In genomic region chr19:7689165-7689564, GRCh38 we compare ENCODE assay signal across 31 cellular contexts. TPM values are rescaled to one million over a fixed set of nuclear protein-coding genes. Genes with fewer than 3 reads are reported as not detected.
"Had no signal": no experiment of that assay in that cellular context is flagged by ENCODE, and none has a peak within 500 bp of the region (broad histone marks: within the 10 kb centered on the region; RNA-seq: fewer than 3 reads in every experiment).

No MANE protein-coding gene starts in this region.

- H3K9me3 Mint-ChIP-seq: memory B cell, naive B cell, nephron, neural progenitor cell, type B pancreatic cell had no signal

- H3K4me3 ChIP-seq: coronary artery, esophagus muscularis mucosa, gastroesophageal sphincter, heart left ventricle, hepatocyte, lung, neural progenitor cell, skin epidermis, testis, tibial artery had no signal

- H3K4me2 ChIP-seq: hepatocyte, neural progenitor cell had no signal

- ATAC-seq: foreskin keratinocyte, gastroesophageal sphincter, heart left ventricle, left lobe of liver had no signal

- H3K4me1 Mint-ChIP-seq: nephron had no signal

- H3K9me3 ChIP-seq: esophagus muscularis mucosa, gastroesophageal sphincter, heart left ventricle, testis, tibial artery had no signal

- DNase-seq: dermis blood vessel endothelial cell; effector memory CD4-positive, alpha-beta T cell; foreskin keratinocyte; heart left ventricle; kidney; naive B cell; occipital lobe; stimulated activated CD4-positive, alpha-beta T cell treated with anti-CD3 and anti-CD28 coated beads, Interleukin-15, amount 100 ng/mL, for 24 hours; stimulated activated CD4-positive, alpha-beta T cell treated with anti-CD3 and anti-CD28 coated beads, Interleukin-4, amount 100 ng/mL, for 1 hour; stimulated activated CD8-positive, alpha-beta memory T cell treated with anti-CD3 and anti-CD28 coated beads, Interleukin-4, amount 100 ng/mL, for 48 hours; stimulated activated naive CD4-positive, alpha-beta T cell treated with Interleukin-2 at 50 U/mL for 16 hours; testis; tibial artery had no signal

- H3K27me3 Mint-ChIP-seq: memory B cell, naive B cell, type B pancreatic cell had no signal

- H3K27ac Mint-ChIP-seq: memory B cell, nephron, neural progenitor cell, progenitor cell of endocrine pancreas, type B pancreatic cell had no signal

- H3K9ac ChIP-seq: neural progenitor cell, parathyroid adenoma had no signal

- H3K79me2 ChIP-seq: hepatocyte, parathyroid adenoma had no signal

- H3K36me3 ChIP-seq: neural progenitor cell had no signal

- FAIRE-seq: endothelial cell of umbilical vein, kidney, urothelium cell line had no signal

- H2AFZ ChIP-seq: hepatocyte, neural progenitor cell, parathyroid adenoma had no signal

- H3K27me3 ChIP-seq: hepatocyte, testis had no signal

- H3K27ac ChIP-seq: coronary artery, esophagus muscularis mucosa, foreskin keratinocyte, gastroesophageal sphincter, heart left ventricle, hepatocyte, neural progenitor cell, parathyroid adenoma, skin epidermis, testis, tibial artery had no signal

- H3K4me3 Mint-ChIP-seq: memory B cell, nephron, neural progenitor cell, type B pancreatic cell had no signal

- H3K4me1 ChIP-seq: esophagus muscularis mucosa, foreskin keratinocyte, gastroesophageal sphincter, heart left ventricle, neural progenitor cell, parathyroid adenoma, testis, tibial artery had no signal

RNA-seq across cellular contexts. Expression of gene MCEMP1, which starts 12.3 kb away (rescaled TPM):
- total RNA-seq: dermis blood vessel endothelial cell, endothelial cell of umbilical vein, epithelial cell of proximal tubule, fibroblast of lung, foreskin keratinocyte, hepatocyte, progenitor cell of endocrine pancreas, testis had no signal
- polyA plus RNA-seq: endothelial cell of umbilical vein, fibroblast of lung, foreskin keratinocyte, hepatocyte had no signal

RNA-seq across cellular contexts. Expression of gene FCER2, which starts 12.8 kb away (rescaled TPM):
- total RNA-seq: dermis blood vessel endothelial cell, endothelial cell of umbilical vein, epithelial cell of proximal tubule, fibroblast of lung, foreskin keratinocyte, hepatocyte, occipital lobe, progenitor cell of endocrine pancreas had no signal
- polyA plus RNA-seq: endothelial cell of umbilical vein, fibroblast of lung, foreskin keratinocyte, hepatocyte, liver had no signal

RNA-seq across cellular contexts. Expression of gene RETN, which starts 20.3 kb away (rescaled TPM):
- total RNA-seq: dermis blood vessel endothelial cell, endothelial cell of umbilical vein, epithelial cell of proximal tubule, fibroblast of lung, foreskin keratinocyte, gastroesophageal sphincter, hepatocyte, left lobe of liver, progenitor cell of endocrine pancreas, testis had no signal
- polyA plus RNA-seq: endothelial cell of umbilical vein, fibroblast of lung, foreskin keratinocyte had no signal

RNA-seq across cellular contexts. Expression of gene CLEC4G, which starts 42.7 kb away (rescaled TPM):
- total RNA-seq: dermis blood vessel endothelial cell, endothelial cell of umbilical vein, epithelial cell of proximal tubule, fibroblast of lung, foreskin keratinocyte, hepatocyte, progenitor cell of endocrine pancreas had no signal
- polyA plus RNA-seq: endothelial cell of umbilical vein, fibroblast of lung, foreskin keratinocyte, hepatocyte had no signal
